Comparison of ENCODE assay signal across 17 cellular contexts in genomic region chr3:184726497-184726896, GRCh38. TPM values are rescaled to one million over a fixed set of nuclear protein-coding genes. Genes with fewer than 3 reads are reported as not detected.
A peak's percentile ranks its signal among the peaks of the same experiment; 100 is the strongest.
DNase-seq lines count a peak whose midpoint lies in the region; ATAC-seq and TF ChIP-seq lines count a peak whose summit lies in the region.
"Had no signal": no experiment of that assay in that cellular context is flagged by ENCODE, and none has a peak within 500 bp of the region (broad histone marks: within the 10 kb centered on the region; RNA-seq: fewer than 3 reads in every experiment).

No MANE protein-coding gene starts in this region.

- WGBS in mesendoderm (ENCODE audit: extremely low coverage, insufficient coverage, low lambda C conversion rate), result no CpG with 5 or more reads among the region's 4 CpGs

- H3K27ac Mint-ChIP-seq in osteocyte (ENCODE audit: unreplicated experiment), result no peak overlapping the region

- H3K18ac ChIP-seq in mesendoderm (ENCODE audit: low read length), result no peak overlapping the region

- H3K79me1 ChIP-seq in mesendoderm (ENCODE audit: low read length), result no peaks in the 10 kb centered on the region

- H3K36me3 ChIP-seq in SK-N-MC (ENCODE audit: insufficient read depth, low read length) (no peaks in the 10 kb centered on the region; the same call in 1 of the 2 replicates), mesendoderm (ENCODE audit: control insufficient read depth, insufficient read depth, low read length) (no peaks in the 10 kb centered on the region), upper lobe of right lung (no peaks in the 10 kb centered on the region)
- H3K36me3 ChIP-seq: HAP-1 had no signal

- no peak overlapping the region for H4K8ac ChIP-seq in mesendoderm (ENCODE audit: low read depth, low read length)

- peaks cover 9% of the 10 kb centered on the region for H3K27me3 Mint-ChIP-seq in osteocyte (ENCODE audit: unreplicated experiment)

- TF ChIP-seq CTCF in osteocyte (IDR thresholded peaks at IDR 0.05), result no peak
- no peak for TF ChIP-seq CTCF in upper lobe of right lung (IDR thresholded peaks at IDR 0.05)

- H3K9me3 ChIP-seq in SK-N-MC (ENCODE audit: low read depth, low read length) (no peaks in the 10 kb centered on the region), upper lobe of right lung (no peaks in the 10 kb centered on the region)
- H3K9me3 ChIP-seq: HAP-1, SK-N-SH had no signal

- peaks cover 8% of the 10 kb centered on the region for H3K4me1 Mint-ChIP-seq in osteocyte (ENCODE audit: unreplicated experiment)

- H2BK15ac ChIP-seq in mesendoderm (replicated peaks; ENCODE audit: low read depth), result no peak overlapping the region

- H3K4me3 Mint-ChIP-seq in osteocyte (ENCODE audit: unreplicated experiment), result no peak overlapping the region

- H3K27ac ChIP-seq in SK-N-MC (peak overlapping the region; percentile 67), mesendoderm (ENCODE audit: low read depth, low read length) (no peak overlapping the region), upper lobe of right lung (no peak overlapping the region)
- H3K27ac ChIP-seq: PC-9 had no signal

- H3K4me2 ChIP-seq in mesendoderm (ENCODE audit: low read length), result no peak overlapping the region

- no peaks in the 10 kb centered on the region for H3K9me3 Mint-ChIP-seq in osteocyte (ENCODE audit: unreplicated experiment)

- H3K4me3 ChIP-seq in SK-N-MC, result no peak overlapping the region
- no peak overlapping the region for H3K4me3 ChIP-seq in mesendoderm (ENCODE audit: low read length)
- H3K4me3 ChIP-seq in upper lobe of right lung, result no peak overlapping the region
- H3K4me3 ChIP-seq: HAP-1, PC-9 had no signal

- H3K27me3 ChIP-seq in mesendoderm (ENCODE audit: insufficient read depth, low read length, poor library complexity) (no peaks in the 10 kb centered on the region), upper lobe of right lung (no peaks in the 10 kb centered on the region)

- no peak for ATAC-seq in upper lobe of right lung

- DNase-seq in M059J (ENCODE audit: low read depth), result peak; percentile 36
- DNase-seq in SK-N-MC (ENCODE audit: low read depth, low spot score), result no peak
- no peak for DNase-seq in mesendoderm
- peak; percentile 62 for DNase-seq in osteocyte (ENCODE audit: extremely low spot score, unreplicated experiment)
- DNase-seq in upper lobe of right lung, result no peak
- no peak for DNase-seq in cerebellum (ENCODE audit: low spot score)
- DNase-seq in kidney tubule cell (ENCODE audit: low spot score), result no peak
- DNase-seq: ACHN, AML-193, EL, NCI-H1436 treated with DMSO at 0.1 percent for 48 hours, NCI-H2029 treated with DMSO at 0.1 percent for 48 hours, NCI-H510A treated with DMSO at 0.1 percent for 48 hours, NCI-H82, PC-9, SK-N-SH had no signal

- H3K79me2 ChIP-seq in mesendoderm (ENCODE audit: control insufficient read depth, insufficient read depth, low read length), result no peaks in the 10 kb centered on the region

- peaks cover 2% of the 10 kb centered on the region for H3K4me1 ChIP-seq in mesendoderm (ENCODE audit: control insufficient read depth, low read depth, low read length)
- H3K4me1 ChIP-seq in upper lobe of right lung, result no peaks in the 10 kb centered on the region
- H3K4me1 ChIP-seq: HAP-1 had no signal

- H2BK120ac ChIP-seq in mesendoderm (ENCODE audit: low read depth, low read length), result no peak overlapping the region

- no peak overlapping the region for H4K5ac ChIP-seq in mesendoderm (ENCODE audit: low read length)

- H3K36me3 Mint-ChIP-seq in osteocyte (ENCODE audit: unreplicated experiment), result peaks cover under 1% of the 10 kb centered on the region

- peak overlapping the region; percentile 27 for H3K56ac ChIP-seq in mesendoderm (ENCODE audit: low read length)

- no peak overlapping the region for H3K4ac ChIP-seq in mesendoderm (ENCODE audit: low read depth, low read length)

- no peak overlapping the region for H2BK5ac ChIP-seq in mesendoderm (ENCODE audit: low read length)

- intact Hi-C loops in upper lobe of right lung (cut with DNase I), result no loop called here

- no peak overlapping the region for H2AK5ac ChIP-seq in mesendoderm (ENCODE audit: low read length)

- no peak overlapping the region for H3K23ac ChIP-seq in mesendoderm (ENCODE audit: low read length)

- H3K9ac ChIP-seq in SK-N-MC (ENCODE audit: insufficient read length) (no peak overlapping the region), mesendoderm (ENCODE audit: low read length) (no peak overlapping the region)
- H3K9ac ChIP-seq: SK-N-SH had no signal

RNA-seq across cellular contexts. Expression of gene MAGEF1, which starts 14.6 kb away (rescaled TPM):
- total RNA-seq in M059J (2014; rRNA removed; shearing (Covaris generic)), result 35.4 and 61.3 TPM in 2 replicates
- polyA plus RNA-seq in mesendoderm (2013, experiment 1 of 2), result 39.9 TPM
- 40.8 TPM for polyA plus RNA-seq in mesendoderm (2013, experiment 2 of 2)
- total RNA-seq in osteocyte (47.5 and 48.6 TPM in 2 replicates), upper lobe of right lung (30.3 TPM), cerebellum (29.7 TPM)

Comparison
In these comparisons a context has a peak if more than half of its experiments do, and no peak if none do; other contexts are left out.
1. DNase-seq: peak in M059J (single experiment) and osteocyte (single experiment); none in SK-N-MC (single experiment), mesendoderm (single experiment), upper lobe of right lung (single experiment), cerebellum (single experiment) and kidney tubule cell (single experiment).